In genomic region chr6:160004018-160004417, GRCh38 we compare ENCODE assay signal across 11 cellular contexts.
"Had no signal": no experiment of that assay in that cellular context is flagged by ENCODE, and none has a peak within 500 bp of the region (broad histone marks: within the 10 kb centered on the region; RNA-seq: fewer than 3 reads in every experiment).

No MANE protein-coding gene starts in this region.

- FAIRE-seq: endometrium had no signal

- H3K4me3 Mint-ChIP-seq: type B pancreatic cell had no signal

- H3K27me3 ChIP-seq: esophagus muscularis mucosa, ovary had no signal

- DNase-seq: activated CD4-positive, alpha-beta T cell treated with anti-CD3 and anti-CD28 coated beads, Interleukin-2, amount 50 U/mL, for 48 hours; activated naive CD4-positive, alpha-beta T cell treated with Interleukin-2 at 50 U/mL for 16 hours; amniotic stem cell; mammary epithelial cell; ovary; stimulated activated CD4-positive, alpha-beta T cell treated with anti-CD3 and anti-CD28 coated beads, Interleukin-4, amount 100 ng/mL, for 4 hours; substantia nigra had no signal

- H3K27ac Mint-ChIP-seq: type B pancreatic cell had no signal

- H3K27me3 Mint-ChIP-seq: type B pancreatic cell had no signal

- ATAC-seq: activated CD4-positive, CD25-positive, alpha-beta regulatory T cell treated with anti-CD3 and anti-CD28 coated beads, Interleukin-2, amount 50 U/mL, for 24 hours had no signal

- H3K36me3 ChIP-seq: ovary had no signal

- H3K27ac ChIP-seq: esophagus muscularis mucosa, ovary had no signal

- H3K4me3 ChIP-seq: esophagus muscularis mucosa, ovary had no signal

- H3K9me3 ChIP-seq: esophagus muscularis mucosa, ovary had no signal
